In genomic region chr5:154860123-154860522, GRCh38 we compare ENCODE assay signal across 8 cellular contexts. TPM values are rescaled to one million over a fixed set of nuclear protein-coding genes. Genes with fewer than 3 reads are reported as not detected.
DNase-seq lines count a peak whose midpoint lies in the region; ATAC-seq, FAIRE-seq and TF ChIP-seq lines count a peak whose summit lies in the region.

No MANE protein-coding gene starts in this region.

- in situ Hi-C loops in Caki2 (cut with HindIII; ENCODE audit: low pct_unique_long_range_greater_than_20kb, low sequenced_read_pairs) = no loop called here

- no peak for ATAC-seq in GM19455 (IDR thresholded peaks at IDR 0.05; ENCODE audit: unreplicated experiment)

- peak; percentile 50 for DNase-seq in Caki2 (ENCODE audit: low read depth)
- peak; percentile 25 for DNase-seq in NOMO-1 treated with DMSO at 0.1 percent for 48 hours (lab: John Stamatoyannopoulos, UW; ENCODE audit: unreplicated experiment)
- DNase-seq in bronchial epithelial cell (ENCODE audit: low read depth) = peak; percentile 75
- no peak for DNase-seq in Ammon's horn (ENCODE audit: low spot score)
- no peak for DNase-seq in NCI-H2227 treated with DMSO at 0.1 percent for 48 hours (lab: John Stamatoyannopoulos, UW)
- no peak for DNase-seq in globus pallidus (ENCODE audit: low spot score)

- H3K4me3 ChIP-seq in bronchial epithelial cell (ENCODE audit: low read depth, low read length) (peak overlapping the region; percentile 74), mucosa of stomach (ENCODE audit: low read length) (peak overlapping the region; percentile 97)

- H3K27me3 ChIP-seq in bronchial epithelial cell (ENCODE audit: control insufficient read depth, insufficient read depth, low read length) (no peaks in the 10 kb centered on the region), mucosa of stomach (ENCODE audit: control insufficient read depth, insufficient read depth, low read length) (no peaks in the 10 kb centered on the region)

- H3K9ac ChIP-seq in mucosa of stomach (ENCODE audit: low read length) = peak overlapping the region; percentile 91

- H3K9me3 ChIP-seq in mucosa of stomach (ENCODE audit: control insufficient read depth, low read length) = no peaks in the 10 kb centered on the region

- no peak for FAIRE-seq in bronchial epithelial cell (lab: Jason Lieb, UNC)

- TF ChIP-seq CTCF in bronchial epithelial cell (IDR thresholded peaks at IDR 0.05; ENCODE audit: insufficient read depth, low read length, severe bottlenecking) = no peak

- H3K4me1 ChIP-seq in mucosa of stomach (ENCODE audit: control insufficient read depth, insufficient read depth, low read length) = peaks cover 20% of the 10 kb centered on the region

- peaks cover 3% of the 10 kb centered on the region for H3K36me3 ChIP-seq in bronchial epithelial cell (ENCODE audit: control insufficient read depth, insufficient read depth, low read length)
- no peaks in the 10 kb centered on the region for H3K36me3 ChIP-seq in mucosa of stomach (ENCODE audit: control insufficient read depth, insufficient read depth, low read length)

RNA-seq across cellular contexts. Expression of gene CNOT8, which starts 1.7 kb away (rescaled TPM):
- 66.5 and 88.5 TPM in 2 replicates for total RNA-seq in Caki2 (2014; rRNA removed; shearing (Covaris generic); ENCODE audit: low replicate concordance)
- total RNA-seq in bronchial epithelial cell = 41.2 and 56.1 TPM in 2 replicates

RNA-seq across cellular contexts. Expression of gene FAXDC2, which starts 9.7 kb away (rescaled TPM):
- 0.26 and 4.2 TPM in 2 replicates for total RNA-seq in Caki2 (2014; rRNA removed; shearing (Covaris generic); ENCODE audit: low replicate concordance)
- total RNA-seq in bronchial epithelial cell = 0.13 and 1.1 TPM in 2 replicates

Comparison
In these comparisons a context has a peak if more than half of its experiments do, and no peak if none do; other contexts are left out.
1. DNase-seq: peak in Caki2 (single experiment), NOMO-1 treated with DMSO at 0.1 percent for 48 hours (single experiment) and bronchial epithelial cell (single experiment); none in Ammon's horn (single experiment), NCI-H2227 treated with DMSO at 0.1 percent for 48 hours (single experiment) and globus pallidus (single experiment).